ENCODE assay signal across 26 cellular contexts in genomic region chr18:37497836-37498518, GRCh38.
"Had no signal": no experiment of that assay in that cellular context is flagged by ENCODE, and none has a peak within 500 bp of the region (broad histone marks: within the 10 kb centered on the region; RNA-seq: fewer than 3 reads in every experiment).

No MANE protein-coding gene starts in this region.

- H3K27ac Mint-ChIP-seq: dendritic cell treated with granulocyte-macrophage colony-stimulating factor and Interleukin-4, amounts not matched to agents 40 ng/mL and 50 ng/mL, for 4 days; nephron; neural progenitor cell; progenitor cell of endocrine pancreas; stimulated activated naive B cell treated with anti-CD40 and anti-IgM and Interleukin-4, amounts not matched to agents 10 μg/mL and 1 μg/mL and 100 μg/mL, for 72 hours; stimulated activated naive CD8-positive, alpha-beta T cell treated with anti-CD3 and anti-CD28 coated beads, Interleukin-15, Interleukin-2, amounts not matched to agents 100 ng/mL and 50 ng/mL, for 24 hours had no signal

- ATAC-seq: gastrocnemius medialis; left lung; naive thymus-derived CD4-positive, alpha-beta T cell; stimulated activated naive B cell treated with anti-CD40 and anti-IgM and Interleukin-4, amounts not matched to agents 10 μg/mL and 1 μg/mL and 100 μg/mL, for 72 hours; upper lobe of right lung had no signal

- FAIRE-seq: endothelial cell of umbilical vein, kidney, small intestine had no signal

- H3K9ac ChIP-seq: neural progenitor cell, parathyroid adenoma had no signal

- H3K36me3 Mint-ChIP-seq: neural progenitor cell; stimulated activated naive B cell treated with anti-CD40 and anti-IgM and Interleukin-4, amounts not matched to agents 10 μg/mL and 1 μg/mL and 100 μg/mL, for 72 hours had no signal

- H3K9me3 Mint-ChIP-seq: dendritic cell treated with granulocyte-macrophage colony-stimulating factor and Interleukin-4, amounts not matched to agents 40 ng/mL and 50 ng/mL, for 4 days; nephron; neural progenitor cell; stimulated activated naive B cell treated with anti-CD40 and anti-IgM and Interleukin-4, amounts not matched to agents 10 μg/mL and 1 μg/mL and 100 μg/mL, for 72 hours; stimulated activated naive CD8-positive, alpha-beta T cell treated with anti-CD3 and anti-CD28 coated beads, Interleukin-15, Interleukin-2, amounts not matched to agents 100 ng/mL and 50 ng/mL, for 24 hours had no signal

- H3K36me3 ChIP-seq: colonic mucosa, gastrocnemius medialis, left lung, neural progenitor cell, right lobe of liver, thoracic aorta, tibial nerve, upper lobe of right lung, uterus had no signal

- DNase-seq: colonic mucosa; effector memory CD4-positive, alpha-beta T cell; erythroblast; gastrocnemius medialis; head of caudate nucleus; kidney; left lung; mesendoderm; midbrain; naive thymus-derived CD4-positive, alpha-beta T cell; right lobe of liver; small intestine; stimulated activated CD4-positive, alpha-beta T cell treated with anti-CD3 and anti-CD28 coated beads, Interleukin-15, amount 100 ng/mL, for 24 hours; stimulated activated CD4-positive, alpha-beta T cell treated with anti-CD3 and anti-CD28 coated beads, Interleukin-2, amount 100 ng/mL, for 48 hours; stimulated activated naive B cell treated with anti-CD40 and anti-IgM and Interleukin-4, amounts not matched to agents 10 μg/mL and 1 μg/mL and 100 μg/mL, for 72 hours; upper lobe of right lung; uterus had no signal

- H3K79me2 ChIP-seq: parathyroid adenoma had no signal

- H2AFZ ChIP-seq: neural progenitor cell, parathyroid adenoma had no signal

- H3K9me3 ChIP-seq: colonic mucosa, gastrocnemius medialis, left lung, right lobe of liver, thoracic aorta, tibial nerve, upper lobe of right lung, uterus had no signal

- H3K27me3 ChIP-seq: colonic mucosa, gastrocnemius medialis, neural progenitor cell, right lobe of liver, upper lobe of right lung, uterus had no signal

- H3K4me3 ChIP-seq: colonic mucosa, gastrocnemius medialis, left lung, neural progenitor cell, right lobe of liver, thoracic aorta, tibial nerve, upper lobe of right lung, uterus had no signal

- H3K4me1 ChIP-seq: colonic mucosa, gastrocnemius medialis, left lung, neural progenitor cell, parathyroid adenoma, tibial nerve, upper lobe of right lung had no signal

- H3K4me1 Mint-ChIP-seq: naive thymus-derived CD4-positive, alpha-beta T cell; stimulated activated naive B cell treated with anti-CD40 and anti-IgM and Interleukin-4, amounts not matched to agents 10 μg/mL and 1 μg/mL and 100 μg/mL, for 72 hours had no signal

- H3K4me3 Mint-ChIP-seq: dendritic cell treated with granulocyte-macrophage colony-stimulating factor and Interleukin-4, amounts not matched to agents 40 ng/mL and 50 ng/mL, for 4 days; naive thymus-derived CD4-positive, alpha-beta T cell; nephron; neural progenitor cell; stimulated activated naive B cell treated with anti-CD40 and anti-IgM and Interleukin-4, amounts not matched to agents 10 μg/mL and 1 μg/mL and 100 μg/mL, for 72 hours; stimulated activated naive CD8-positive, alpha-beta T cell treated with anti-CD3 and anti-CD28 coated beads, Interleukin-15, Interleukin-2, amounts not matched to agents 100 ng/mL and 50 ng/mL, for 24 hours had no signal

- H3K27ac ChIP-seq: colonic mucosa, gastrocnemius medialis, left lung, neural progenitor cell, parathyroid adenoma, right lobe of liver, thoracic aorta, tibial nerve, upper lobe of right lung, uterus had no signal

- H3K4me2 ChIP-seq: neural progenitor cell had no signal
